ENCODE assay signal across 14 cellular contexts in genomic region chr21:17794631-17795030, GRCh38. TPM values are rescaled to one million over a fixed set of nuclear protein-coding genes. Genes with fewer than 3 reads are reported as not detected.
DNase-seq lines count a peak whose midpoint lies in the region; ATAC-seq and TF ChIP-seq lines count a peak whose summit lies in the region.
"Had no signal": no experiment of that assay in that cellular context is flagged by ENCODE, and none has a peak within 500 bp of the region (broad histone marks: within the 10 kb centered on the region; RNA-seq: fewer than 3 reads in every experiment).

No MANE protein-coding gene starts in this region.

- no peak overlapping the region for H3K18ac ChIP-seq in mesenchymal stem cell (ENCODE audit: low read depth in 1 of 2, low read length in 2 of 2)

- peaks cover 70% of the 10 kb centered on the region for H3K4me1 Mint-ChIP-seq in activated CD4-positive, alpha-beta memory T cell treated with anti-CD3 and anti-CD28 coated beads, Interleukin-2, amount 10 ng/mL, durations not matched to agents 7 days and 5 days

- no peak overlapping the region for H2BK15ac ChIP-seq in mesenchymal stem cell (ENCODE audit: low read depth, poor library complexity, severe bottlenecking)

- H3K27ac ChIP-seq in left ventricle myocardium inferior (replicated peaks) (peak overlapping the region; percentile 64), mesenchymal stem cell (ENCODE audit: low read length, poor library complexity, severe bottlenecking) (no peak overlapping the region), urinary bladder (ENCODE audit: low read depth) (peak overlapping the region; percentile 50), esophagus squamous epithelium (peak overlapping the region in 2 of 4 donors; percentile 62 to 68), SK-N-SH (ENCODE audit: low read depth in 2 of 2, low read length in 1 of 2) (no peak overlapping the region)
- H3K27ac ChIP-seq: epithelial cell of prostate had no signal

- no peaks in the 10 kb centered on the region for H4K20me1 ChIP-seq in SK-N-SH (ENCODE audit: insufficient read depth)

- H3K4me3 ChIP-seq in left ventricle myocardium inferior: peak overlapping the region; percentile 54
- no peak overlapping the region for H3K4me3 ChIP-seq in mesenchymal stem cell (ENCODE audit: insufficient read depth in 1 of 2, low read depth in 1 of 2, low read length in 2 of 2)
- no peak overlapping the region for H3K4me3 ChIP-seq in urinary bladder (ENCODE audit: low read depth, low read length)
- peak overlapping the region in 1 of 4 donors; percentile 60 for H3K4me3 ChIP-seq in esophagus squamous epithelium
- H3K4me3 ChIP-seq in SK-N-SH (ENCODE audit: low read depth in 2 of 2, low read length in 1 of 2): no peak overlapping the region
- H3K4me3 ChIP-seq: lung had no signal

- DNase-seq in left ventricle myocardium inferior (no peak), left cardiac atrium (no peak), mesenchymal stem cell (no peak), esophagus squamous epithelium (lab: John Stamatoyannopoulos, UW) (no peak), SK-N-DZ (ENCODE audit: low spot score) (no peak), SK-N-SH (no peak)
- no peak for DNase-seq in activated CD4-positive, alpha-beta memory T cell treated with anti-CD3 and anti-CD28 coated beads, Interleukin-2, amount 10 ng/mL, durations not matched to agents 7 days and 5 days
- DNase-seq: HFFc6, hippocampal formation, NCI-H146, NCI-H510A had no signal

- H3K4me1 ChIP-seq in left ventricle myocardium inferior: peaks cover 39% of the 10 kb centered on the region
- H3K4me1 ChIP-seq in mesenchymal stem cell (ENCODE audit: control insufficient read depth, insufficient read depth, low read depth, low read length): no peaks in the 10 kb centered on the region
- no peaks in the 10 kb centered on the region for H3K4me1 ChIP-seq in urinary bladder (ENCODE audit: insufficient read depth)
- H3K4me1 ChIP-seq in esophagus squamous epithelium: peaks cover 4 to 50% (median 5%) of the 10 kb centered on the region in 3 donors
- H3K4me1 ChIP-seq in SK-N-SH (ENCODE audit: control insufficient read depth in 1 of 2, insufficient read depth in 2 of 2, low read depth in 1 of 2, low read length in 1 of 2): peaks cover 0 to 7% of the 10 kb centered on the region in 2 experiments; a peak in 2 of 4 replicates

- no peak overlapping the region for H4K91ac ChIP-seq in mesenchymal stem cell (ENCODE audit: low read length)

- H2BK12ac ChIP-seq in mesenchymal stem cell (ENCODE audit: low read length in 2 of 2): no peak overlapping the region

- H3K27me3 ChIP-seq in left ventricle myocardium inferior (ENCODE audit: low read depth): no peaks in the 10 kb centered on the region
- H3K27me3 ChIP-seq in mesenchymal stem cell (ENCODE audit: control insufficient read depth in 1 of 2, insufficient read depth in 1 of 2, low read length in 2 of 2): no peaks in the 10 kb centered on the region
- no peaks in the 10 kb centered on the region for H3K27me3 ChIP-seq in esophagus squamous epithelium
- H3K27me3 ChIP-seq in SK-N-SH (ENCODE audit: insufficient read depth): no peaks in the 10 kb centered on the region

- H3K9me3 ChIP-seq in left ventricle myocardium inferior (replicated peaks) (no peaks in the 10 kb centered on the region), mesenchymal stem cell (ENCODE audit: control insufficient read depth, low read length) (no peaks in the 10 kb centered on the region), esophagus squamous epithelium (no peaks in the 10 kb centered on the region), SK-N-SH (no peaks in the 10 kb centered on the region)

- H3K23ac ChIP-seq in mesenchymal stem cell (ENCODE audit: low read length in 2 of 2): no peak overlapping the region

- peaks cover 14% of the 10 kb centered on the region for H3K79me1 ChIP-seq in mesenchymal stem cell (replicated peaks; ENCODE audit: low read length, poor library complexity, severe bottlenecking)

- POLR2A ChIA-PET in activated CD4-positive, alpha-beta memory T cell treated with anti-CD3 and anti-CD28 coated beads, Interleukin-2, amount 10 ng/mL, durations not matched to agents 7 days and 5 days (lab: Charles Lee): interaction anchor here (1.0 to 7.8 kb wide), 7 partner anchors 12 to 184 kb away, joined by 3 to 110 read pairs (median 11); partner anchors contain the start of gene C21orf91
- POLR2A ChIA-PET in SK-N-SH (lab: Yijun Ruan, JAX): no interaction called here

- WGBS in mesenchymal stem cell: 100% methylated on average over 3 of the region's 4 CpGs
- WGBS in urinary bladder: 82% methylated on average over 4 of the region's 4 CpGs
- WGBS in esophagus squamous epithelium, 2 donors: 59 to 76% methylated on average over 4 of the region's 4 CpGs
- WGBS in SK-N-SH (ENCODE audit: low lambda C conversion rate): 95% methylated on average over 4 of the region's 4 CpGs

- TF ChIP-seq RAD21 in SK-N-SH (IDR thresholded peaks at IDR 0.05; ENCODE audit: low read length): no peak

- no peaks in the 10 kb centered on the region for H3K9me2 ChIP-seq in SK-N-SH

- H3K4me3 Mint-ChIP-seq in activated CD4-positive, alpha-beta memory T cell treated with anti-CD3 and anti-CD28 coated beads, Interleukin-2, amount 10 ng/mL, durations not matched to agents 7 days and 5 days: peak overlapping the region; percentile 75

- ATAC-seq in left cardiac atrium: no peak

- no peak overlapping the region for H3K14ac ChIP-seq in mesenchymal stem cell (ENCODE audit: low read length in 2 of 2)

- no peak overlapping the region for H2AK5ac ChIP-seq in mesenchymal stem cell (ENCODE audit: low read length, severe bottlenecking)

- no peak overlapping the region for H4K8ac ChIP-seq in mesenchymal stem cell (ENCODE audit: low read length)

- no peak for TF ChIP-seq EP300 in SK-N-SH (IDR thresholded peaks at IDR 0.05; ENCODE audit: borderline replicate concordance in 1 of 2, low read depth in 1 of 2, low read length in 1 of 2)

- H2BK5ac ChIP-seq in mesenchymal stem cell (ENCODE audit: low read depth, low read length, poor library complexity, severe bottlenecking): no peak overlapping the region

- peak overlapping the region; percentile 90 for H3K27ac Mint-ChIP-seq in activated CD4-positive, alpha-beta memory T cell treated with anti-CD3 and anti-CD28 coated beads, Interleukin-2, amount 10 ng/mL, durations not matched to agents 7 days and 5 days

- H3K36me3 Mint-ChIP-seq in activated CD4-positive, alpha-beta memory T cell treated with anti-CD3 and anti-CD28 coated beads, Interleukin-2, amount 10 ng/mL, durations not matched to agents 7 days and 5 days (ENCODE audit: low read depth): peaks cover 62% of the 10 kb centered on the region

- TF ChIP-seq CTCF in left ventricle myocardium inferior (IDR thresholded peaks at IDR 0.05; ENCODE audit: borderline replicate concordance) (no peak), esophagus squamous epithelium (IDR thresholded peaks at IDR 0.05) (no peak), SK-N-SH (IDR thresholded peaks at IDR 0.05) (no peak)

- peaks cover 41% of the 10 kb centered on the region for H3K36me3 ChIP-seq in left ventricle myocardium inferior
- H3K36me3 ChIP-seq in mesenchymal stem cell (ENCODE audit: control insufficient read depth in 1 of 2, insufficient read depth in 2 of 2, low read depth in 1 of 2, low read length in 2 of 2): peaks cover 6 to 46% of the 10 kb centered on the region in 2 experiments
- H3K36me3 ChIP-seq in urinary bladder (ENCODE audit: insufficient read depth): no peaks in the 10 kb centered on the region
- H3K36me3 ChIP-seq in esophagus squamous epithelium: peaks cover 0 to 37% (median 0%) of the 10 kb centered on the region in 3 donors
- H3K36me3 ChIP-seq in SK-N-SH (replicated peaks in 1 of 2; ENCODE audit: control insufficient read depth in 1 of 2, insufficient read depth in 2 of 2, low read length in 1 of 2): peaks cover 5 to 20% of the 10 kb centered on the region in 2 experiments

- no peaks in the 10 kb centered on the region for H3K9me3 Mint-ChIP-seq in activated CD4-positive, alpha-beta memory T cell treated with anti-CD3 and anti-CD28 coated beads, Interleukin-2, amount 10 ng/mL, durations not matched to agents 7 days and 5 days
- H3K9me3 Mint-ChIP-seq: HFFc6 had no signal

- no peak overlapping the region for H3K4ac ChIP-seq in mesenchymal stem cell (ENCODE audit: low read depth in 1 of 2, low read length in 2 of 2)

- H3K27me3 Mint-ChIP-seq in activated CD4-positive, alpha-beta memory T cell treated with anti-CD3 and anti-CD28 coated beads, Interleukin-2, amount 10 ng/mL, durations not matched to agents 7 days and 5 days: no peaks in the 10 kb centered on the region

- intact Hi-C loops in left ventricle myocardium inferior (cut with micrococcal nuclease) (no loop called here), left cardiac atrium (cut with DNase I) (no loop called here), esophagus squamous epithelium (cut with DNase I) (no loop called here)

- no peak overlapping the region for H2AFZ ChIP-seq in mesenchymal stem cell (ENCODE audit: low read depth, low read length)
- H2AFZ ChIP-seq in SK-N-SH (ENCODE audit: low read depth): no peak overlapping the region

- TF ChIP-seq POLR2A in esophagus squamous epithelium (IDR thresholded peaks at IDR 0.05): no peak

- H3K4me2 ChIP-seq in mesenchymal stem cell (ENCODE audit: low read length, poor library complexity, severe bottlenecking) (peak overlapping the region; percentile 5), SK-N-SH (no peak overlapping the region)

- no peaks in the 10 kb centered on the region for H3F3A ChIP-seq in SK-N-SH (replicated peaks; ENCODE audit: insufficient read depth)

- CTCF ChIA-PET in activated CD4-positive, alpha-beta memory T cell treated with anti-CD3 and anti-CD28 coated beads, Interleukin-2, amount 10 ng/mL, durations not matched to agents 7 days and 5 days (lab: Charles Lee): interaction anchor here (0.9 to 1.1 kb wide), 2 partner anchors 21 to 24 kb away, joined by 3 read pairs; no protein-coding TSS in a partner anchor
- CTCF ChIA-PET in SK-N-SH (lab: Yijun Ruan, JAX): interaction anchor here (1.0 kb wide), 1 partner anchor 10 kb away, joined by 3 read pairs; no protein-coding TSS in a partner anchor

- H3K79me2 ChIP-seq in SK-N-SH (ENCODE audit: insufficient read depth): no peaks in the 10 kb centered on the region

- no peak overlapping the region for H2BK120ac ChIP-seq in mesenchymal stem cell (ENCODE audit: low read depth, low read length)

- H3K9ac ChIP-seq in mesenchymal stem cell (ENCODE audit: low read length) (peak overlapping the region; percentile 87), SK-N-SH (no peak overlapping the region)

RNA-seq across cellular contexts. Expression of gene C21orf91, which starts 24.5 kb away (rescaled TPM):
- total RNA-seq in left ventricle myocardium inferior (10.2 TPM), left cardiac atrium (1 to 10 TPM; 9.0 to 9.2 TPM), urinary bladder (24.5 TPM), esophagus squamous epithelium (10 to 100 TPM in 3 of 4 donors, 1 to 10 TPM in 1; 4.2 to 16.5 (median 12.8) TPM)
- total RNA-seq in activated CD4-positive, alpha-beta memory T cell treated with anti-CD3 and anti-CD28 coated beads, Interleukin-2, amount 10 ng/mL, durations not matched to agents 7 days and 5 days: 10 to 100 TPM; 55.9 to 57.1 TPM
- 20.5 TPM for polyA plus RNA-seq in mesenchymal stem cell (2013, experiment 1 of 2)
- polyA plus RNA-seq in mesenchymal stem cell (2013, experiment 2 of 2): 21.6 TPM
- polyA plus RNA-seq in urinary bladder (6.3 TPM), SK-N-SH (2012; rRNA removed) (2.2 TPM in 2 replicates)
- 7.3 and 9.8 TPM in 2 replicates for polyA plus RNA-seq in SK-N-DZ (2014; cell fraction: cytosol; rRNA removed)
- polyA plus RNA-seq in SK-N-DZ (2014; cell fraction: nucleus; rRNA removed): 5.9 and 8.4 TPM in 2 replicates
- polyA plus RNA-seq in SK-N-SH (2012; cell fraction: cytosol; rRNA removed): 2.7 and 3.1 TPM in 2 replicates
- polyA plus RNA-seq in SK-N-SH (2012; cell fraction: nucleus; rRNA removed): 0.95 and 1.8 TPM in 2 replicates

Comparison
In these comparisons a context has a peak if more than half of its experiments do, and no peak if none do; other contexts are left out.
1. H3K27ac ChIP-seq: peak in left ventricle myocardium inferior (single experiment) and urinary bladder (single experiment); none in mesenchymal stem cell (single experiment) and SK-N-SH (0 of 2).